In the genomic region with DNA sequence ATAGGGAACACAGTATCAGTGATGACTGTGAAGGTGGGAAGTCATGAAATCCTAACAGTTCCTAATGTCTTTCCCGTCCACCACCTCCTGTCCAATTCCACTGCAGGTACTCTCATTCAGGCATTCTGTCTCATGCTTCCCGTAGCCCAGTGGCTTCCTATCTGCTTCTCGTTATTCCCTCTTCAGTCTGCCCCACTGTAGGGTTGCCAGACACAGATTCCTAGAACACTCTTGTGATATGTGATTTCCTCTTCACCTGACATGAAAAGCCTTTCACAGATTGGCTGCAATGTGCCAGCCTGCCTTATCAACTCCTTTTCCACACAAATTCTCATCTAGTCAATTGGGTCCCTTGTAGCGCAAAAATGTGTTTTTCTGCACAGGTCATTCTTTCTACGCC, we compare ENCODE assay signal across 20 cellular contexts.
"Had no signal": no experiment of that assay in that cellular context is flagged by ENCODE, and none has a peak within 500 bp of the region (broad histone marks: within the 10 kb centered on the region; RNA-seq: fewer than 3 reads in every experiment).

No MANE protein-coding gene starts in this region.

- H3K36me3 ChIP-seq: pancreas, prostate gland had no signal

- H3K27ac ChIP-seq: dorsolateral prefrontal cortex, left lung, pancreas, prostate gland, spleen, tibial artery had no signal

- H3K4me1 ChIP-seq: left lung, pancreas, prostate gland, spleen, tibial artery had no signal

- H3K4me3 ChIP-seq: dorsolateral prefrontal cortex, left lung, lung, pancreas, prostate gland, spleen, tibial artery had no signal

- H3K9me3 ChIP-seq: pancreas, prostate gland, tibial artery had no signal

- H3K27me3 ChIP-seq: dorsolateral prefrontal cortex, left lung, pancreas, spleen, tibial artery had no signal

- DNase-seq: caudate nucleus; cortex of kidney; dorsolateral prefrontal cortex; effector CD8-positive, alpha-beta T cell; immature natural killer cell; left lung; mesenchymal stem cell; naive thymus-derived CD4-positive, alpha-beta T cell; nucleus accumbens; pancreas; spleen; stimulated activated CD4-positive, alpha-beta T cell treated with anti-CD3 and anti-CD28 coated beads, Interleukin-15, amount 100 ng/mL, for 24 hours; stimulated activated CD4-positive, alpha-beta T cell treated with anti-CD3 and anti-CD28 coated beads, Interleukin-1b, Interleukin-23, amount 100 ng/mL, for 48 hours; stimulated activated CD4-positive, alpha-beta T cell treated with anti-CD3 and anti-CD28 coated beads, Interleukin-4, amount 100 ng/mL, for 24 hours; tibial artery had no signal

- ATAC-seq: esophagus mucosa; left lung; naive thymus-derived CD4-positive, alpha-beta T cell; pancreas; sciatic nerve; stimulated activated memory B cell treated with anti-CD40 and anti-IgM and Interleukin-4, amounts not matched to agents 10 μg/mL and 1 μg/mL and 100 μg/mL, for 72 hours had no signal
